In genomic region chr6:47631248-47632196, GRCh38 we compare ENCODE assay signal across 8 cellular contexts.
DNase-seq lines count a peak whose midpoint lies in the region; ATAC-seq, FAIRE-seq and TF ChIP-seq lines count a peak whose summit lies in the region.

No MANE protein-coding gene starts in this region.

- no peak overlapping the region for H4K8ac ChIP-seq in H1 (ENCODE audit: extremely low read depth, insufficient read depth, low read length)

- no peak overlapping the region for H2AK5ac ChIP-seq in H1 (ENCODE audit: low read depth, low read length)

- no peak overlapping the region for H3K56ac ChIP-seq in H1 (replicated peaks; ENCODE audit: insufficient read length, low read depth, low read length)

- H3K4me1 ChIP-seq in H1 (replicated peaks in 1 of 4; ENCODE audit: control insufficient read depth in 3 of 4, insufficient read depth in 4 of 4, low read length in 3 of 4): peaks cover 0 to 4% (median 0%) of the 10 kb centered on the region in 4 experiments; a peak in 1 of 7 replicates

- TF ChIP-seq EP300 in H1 (IDR thresholded peaks at IDR 0.05; ENCODE audit: borderline replicate concordance in 1 of 2, low read depth in 2 of 2, low read length in 2 of 2): no peak

- peak; percentile 36 for TF ChIP-seq CTCF in LNCaP clone FGC (IDR thresholded peaks at IDR 0.05; ENCODE audit: control insufficient read depth, extremely low read depth, insufficient read depth)
- TF ChIP-seq CTCF in H1 (IDR thresholded peaks at IDR 0.05; ENCODE audit: control extremely low read depth in 1 of 3, insufficient read depth in 1 of 3, low read depth in 1 of 3, low read length in 3 of 3): peak in 2 of 3 experiments; percentile 48 to 56; a peak in 3 of 4 replicates

- no peaks in the 10 kb centered on the region for H4K20me1 ChIP-seq in H1 (replicated peaks in 1 of 2; ENCODE audit: control insufficient read depth in 1 of 2, insufficient read depth in 2 of 2, low read length in 2 of 2)

- no peak overlapping the region for H3K14ac ChIP-seq in H1 (ENCODE audit: insufficient read length)

- no peak overlapping the region for H3K9ac ChIP-seq in H1 (replicated peaks in 1 of 4; ENCODE audit: extremely low read depth in 1 of 4, low read depth in 3 of 4, low read length in 3 of 4)

- no peaks in the 10 kb centered on the region for H3K79me1 ChIP-seq in H1 (ENCODE audit: low read depth, low read length)

- H3K4ac ChIP-seq in H1 (replicated peaks; ENCODE audit: insufficient read length, low read depth, low read length): no peak overlapping the region

- H2BK15ac ChIP-seq in H1 (ENCODE audit: low read length): no peak overlapping the region

- TF ChIP-seq POLR2A in H1 (IDR thresholded peaks at IDR 0.05; ENCODE audit: control extremely low read depth in 1 of 2, low read depth in 2 of 2, low read length in 2 of 2): peak in 1 of 2 experiments; percentile 27; a peak in 2 of 3 replicates

- DNase-seq in Daoy (ENCODE audit: low read depth): peak; percentile 30
- peak; percentile 39 for DNase-seq in LNCaP clone FGC (ENCODE audit: low read depth)
- peak; percentile 49 for DNase-seq in SHP77 treated with DMSO at 0.1 percent for 48 hours (lab: John Stamatoyannopoulos, UW)
- peak in 1 of 2 experiments; percentile 23 for DNase-seq in H1 (ENCODE audit: low read depth in 1 of 2, low spot score in 2 of 2)
- peak; percentile 32 for DNase-seq in midbrain (lab: John Stamatoyannopoulos, UW)

- H2BK5ac ChIP-seq in H1 (ENCODE audit: low read depth, low read length): no peak overlapping the region; the same call in 1 of the 2 replicates

- H4K91ac ChIP-seq in H1 (replicated peaks; ENCODE audit: insufficient read length, low read length): no peak overlapping the region

- H3K23me2 ChIP-seq in H1 (ENCODE audit: low read depth, low read length): no peaks in the 10 kb centered on the region

- no peaks in the 10 kb centered on the region for H3K9me3 ChIP-seq in H1 (ENCODE audit: insufficient read depth in 2 of 2, low read depth in 1 of 2, low read length in 1 of 2)

- POLR2A ChIA-PET in H1 (lab: Charles Lee; ENCODE audit: partially characterized antibody): interaction anchor here (0.7 to 1.1 kb wide), 2 partner anchors 95 to 138 kb away, joined by 3 read pairs; no protein-coding TSS in a partner anchor

- 70% methylated on average over 9 of the region's 9 CpGs; no CpG with 5 or more reads in 1 of the 2 experiments for WGBS in H1 (ENCODE audit: extremely low coverage in 1 of 2, insufficient coverage in 1 of 2, insufficient read length in 1 of 2, insufficient replicate concordance in 2 of 2, low coverage in 1 of 2, low lambda C conversion rate in 2 of 2, missing lambda C conversion rate in 1 of 2), 2 experiments

- peak; percentile 75 for FAIRE-seq in H1 (lab: Jason Lieb, UNC)

- CTCF ChIA-PET in H1 (lab: Charles Lee; ENCODE audit: partially characterized antibody): interaction anchor here (0.6 to 7.0 kb wide), 37 partner anchors 9 to 1802 kb away, joined by 3 to 72 read pairs (median 4); no protein-coding TSS in a partner anchor

- peak; percentile 77 to 78 for TF ChIP-seq RAD21 in H1 (IDR thresholded peaks at IDR 0.05 in 1 of 2, conservative IDR thresholded peaks at IDR 0.05 in 1 of 2; ENCODE audit: low read depth in 2 of 2, low read length in 2 of 2)

- no peak overlapping the region for H3K4me2 ChIP-seq in H1 (ENCODE audit: insufficient read depth in 1 of 2, low read depth in 2 of 2, low read length in 2 of 2)

- H3K27me3 ChIP-seq in H1 (replicated peaks in 1 of 4; ENCODE audit: control insufficient read depth in 3 of 4, extremely low read depth in 1 of 4, insufficient read depth in 3 of 4, low read length in 3 of 4): no peaks in the 10 kb centered on the region

- H3K23ac ChIP-seq in H1 (ENCODE audit: insufficient read length): no peak overlapping the region

- H3K18ac ChIP-seq in H1 (ENCODE audit: extremely low read depth, low read length): 0 out of 2 replicates have a peak overlapping the region, but pooled peaks have one; percentile 25

- no peak overlapping the region for H2BK120ac ChIP-seq in H1 (replicated peaks; ENCODE audit: low read depth, low read length)

- H2BK20ac ChIP-seq in H1 (ENCODE audit: low read length): no peak overlapping the region

- H3K79me2 ChIP-seq in H1 (ENCODE audit: control insufficient read depth in 1 of 2, insufficient read depth in 2 of 2, low read length in 2 of 2): no peaks in the 10 kb centered on the region

- ATAC-seq in GM21381 (IDR thresholded peaks at IDR 0.05; ENCODE audit: unreplicated experiment): peak; percentile 42
- no peak for ATAC-seq in HG03039 (IDR thresholded peaks at IDR 0.05; ENCODE audit: unreplicated experiment)
- no peak for ATAC-seq in HG03460 (IDR thresholded peaks at IDR 0.05; ENCODE audit: unreplicated experiment)

- H2AFZ ChIP-seq in H1 (ENCODE audit: low read length): 0 out of 2 replicates have a peak overlapping the region, but pooled peaks have one; percentile 38

- H3K27ac ChIP-seq in H1 (ENCODE audit: low read depth, low read length): no peak overlapping the region

- H3K4me3 ChIP-seq in LNCaP clone FGC (ENCODE audit: low read depth, low read length) (no peak overlapping the region), H1 (ENCODE audit: extremely low read depth in 1 of 4, insufficient read depth in 2 of 4, low read depth in 3 of 4, low read length in 4 of 4) (no peak overlapping the region)

- H3K36me3 ChIP-seq in H1 (ENCODE audit: control insufficient read depth in 2 of 4, insufficient read depth in 4 of 4, low read length in 3 of 4): no peaks in the 10 kb centered on the region

- H2BK12ac ChIP-seq in H1 (ENCODE audit: low read depth, low read length): no peak overlapping the region

- no peak overlapping the region for H4K5ac ChIP-seq in H1 (ENCODE audit: insufficient read length, low read depth, low read length)

TF ChIP-seq in H1, 55 proteins besides CTCF, POLR2A, EP300 and RAD21:
- peak in 1 of 2 experiments; percentile 73; a peak in 1 of 4 replicates for TF ChIP-seq HDAC2 (IDR thresholded peaks at IDR 0.05; ENCODE audit: borderline replicate concordance in 1 of 2, low read depth in 2 of 2, low read length in 2 of 2)
- TF ChIP-seq KDM1A (IDR thresholded peaks at IDR 0.05; ENCODE audit: borderline replicate concordance, low read length): peak; percentile 97
- TF ChIP-seq SIX5 (IDR thresholded peaks at IDR 0.05; ENCODE audit: low read depth, low read length): no peak
- peak; percentile 39; the same call in 1 of the 2 replicates for TF ChIP-seq POLR2AphosphoS5 (IDR thresholded peaks at IDR 0.05; ENCODE audit: low read depth, low read length)
- no peak for TF ChIP-seq MAFK (IDR thresholded peaks at IDR 0.05; ENCODE audit: low read depth, low read length)
- TF ChIP-seq ZNF274 (IDR thresholded peaks at IDR 0.05; ENCODE audit: borderline replicate concordance, extremely low read depth, low read length): no peak
- TF ChIP-seq CHD1 (IDR thresholded peaks at IDR 0.05; ENCODE audit: low read depth, low read length): no peak
- TF ChIP-seq NANOG (IDR thresholded peaks at IDR 0.05; ENCODE audit: insufficient read depth, low read depth, low read length, poor library complexity, severe bottlenecking): no peak
TF ChIP-seq in H1: peak in this region for 3.
